10 cellular contexts compared by ENCODE assay signal in genomic region chr12:118190266-118190665, GRCh38. TPM values are rescaled to one million over a fixed set of nuclear protein-coding genes. Genes with fewer than 3 reads are reported as not detected.
DNase-seq lines count a peak whose midpoint lies in the region; ATAC-seq, FAIRE-seq and TF ChIP-seq lines count a peak whose summit lies in the region.
"Had no signal": no experiment of that assay in that cellular context is flagged by ENCODE, and none has a peak within 500 bp of the region (broad histone marks: within the 10 kb centered on the region; RNA-seq: fewer than 3 reads in every experiment).

No MANE protein-coding gene starts in this region.

- no peak overlapping the region for H3K4me3 ChIP-seq in endothelial cell of umbilical vein (replicated peaks in 1 of 3; ENCODE audit: insufficient read depth in 1 of 3, low read depth in 1 of 3, low read length in 3 of 3)
- H3K4me3 ChIP-seq in muscle layer of colon (ENCODE audit: low read depth in 1 of 2, low read length in 2 of 2): peak overlapping the region; percentile 12 to 66
- H3K4me3 ChIP-seq in aorta (ENCODE audit: low read length in 2 of 2): peak overlapping the region; percentile 39 to 98

- DNase-seq in Right ventricle myocardium inferior (ENCODE audit: missing footprints): no peak
- no peak for DNase-seq in cardiac septum (ENCODE audit: low spot score)
- DNase-seq in endothelial cell of umbilical vein (ENCODE audit: low read depth, low spot score): peak; percentile 26
- DNase-seq in aorta: no peak
- no peak for DNase-seq in NK-92 (lab: John Stamatoyannopoulos, UW; ENCODE audit: unreplicated experiment)
- DNase-seq: activated CD4-positive, alpha-beta T cell treated with anti-CD3 and anti-CD28 coated beads for 1 hour had no signal

- peak overlapping the region; percentile 77 for H3K4me2 ChIP-seq in endothelial cell of umbilical vein (ENCODE audit: insufficient read depth, low read length)

- dilution Hi-C loops in endothelial cell of umbilical vein (cut with MboI; ENCODE audit: extremely low pct_ligation_motif_present, low sequenced_read_pairs): no loop called here

- no peaks in the 10 kb centered on the region for H3K9me3 ChIP-seq in endothelial cell of umbilical vein (replicated peaks; ENCODE audit: control insufficient read depth, insufficient read depth, low read length)
- no peaks in the 10 kb centered on the region for H3K9me3 ChIP-seq in muscle layer of colon (ENCODE audit: low read length)
- no peaks in the 10 kb centered on the region for H3K9me3 ChIP-seq in aorta (ENCODE audit: control insufficient read depth, low read length)

- H3K4me1 ChIP-seq in endothelial cell of umbilical vein (ENCODE audit: control insufficient read depth, extremely low read depth, insufficient read depth, low read length) (peaks cover 23% of the 10 kb centered on the region), muscle layer of colon (ENCODE audit: insufficient read depth, low read length) (peaks cover 18% of the 10 kb centered on the region), aorta (ENCODE audit: control insufficient read depth in 1 of 2, insufficient read depth in 2 of 2, low read length in 2 of 2) (peaks cover 0 to 3% of the 10 kb centered on the region in 2 donors)

- no peak for TF ChIP-seq POLR2A in endothelial cell of umbilical vein (IDR thresholded peaks at IDR 0.05; ENCODE audit: low read depth, low read length)

- H3K9me1 ChIP-seq in endothelial cell of umbilical vein (replicated peaks; ENCODE audit: control insufficient read depth, extremely low read depth, insufficient read depth, low read length): no peaks in the 10 kb centered on the region

- CTCF ChIA-PET in endothelial cell of umbilical vein (lab: Charles Lee): interaction anchor here (1.4 kb wide), 1 partner anchor 186 kb away, joined by 6 read pairs; the partner anchor contains the start of gene SUDS3

- no peaks in the 10 kb centered on the region for H3K79me2 ChIP-seq in endothelial cell of umbilical vein (ENCODE audit: control insufficient read depth, insufficient read depth, low read length)

- H3K27ac ChIP-seq in endothelial cell of umbilical vein (ENCODE audit: insufficient read depth, low read depth, low read length) (peak overlapping the region; percentile 64), muscle layer of colon (ENCODE audit: low read depth, low read length) (peak overlapping the region; percentile 80), aorta (ENCODE audit: low read depth in 1 of 2, low read length in 2 of 2) (peak overlapping the region; percentile 57 to 88)
- H3K27ac ChIP-seq: C4-2B had no signal

- H3K27me3 ChIP-seq in endothelial cell of umbilical vein (ENCODE audit: control insufficient read depth in 2 of 2, insufficient read depth in 2 of 2, low read length in 2 of 2): no peaks in the 10 kb centered on the region
- no peaks in the 10 kb centered on the region for H3K27me3 ChIP-seq in muscle layer of colon (ENCODE audit: control insufficient read depth in 1 of 2, insufficient read depth in 2 of 2, low read length in 2 of 2)
- H3K27me3 ChIP-seq in aorta (ENCODE audit: control insufficient read depth in 1 of 2, insufficient read depth in 2 of 2, low read length in 1 of 2): no peaks in the 10 kb centered on the region

- H3K9ac ChIP-seq in endothelial cell of umbilical vein (replicated peaks; ENCODE audit: extremely low read depth, insufficient read depth, low read length) (peak overlapping the region; percentile 57), muscle layer of colon (ENCODE audit: low read length) (peak overlapping the region; percentile 43)

- no TSS peak for BruUV-seq in endothelial cell of umbilical vein (replicated peaks; lab: Mats Ljungman, UMichigan)

- no peaks in the 10 kb centered on the region for H4K20me1 ChIP-seq in endothelial cell of umbilical vein (replicated peaks; ENCODE audit: control insufficient read depth, extremely low read depth, insufficient read depth, low read length)

- peak; percentile 53 for ATAC-seq in Right ventricle myocardium inferior
- ATAC-seq in aorta (ENCODE audit: low FRiP score): peak; percentile 66
- no peak for ATAC-seq in HG02642 (IDR thresholded peaks at IDR 0.05; ENCODE audit: poor library complexity, unreplicated experiment)
- no peak for ATAC-seq in GM19035 (IDR thresholded peaks at IDR 0.05; ENCODE audit: unreplicated experiment)

- no peaks in the 10 kb centered on the region for H3K36me3 ChIP-seq in endothelial cell of umbilical vein (ENCODE audit: control insufficient read depth in 2 of 2, extremely low read depth in 1 of 2, insufficient read depth in 2 of 2, low read length in 2 of 2)
- peaks cover 16% of the 10 kb centered on the region for H3K36me3 ChIP-seq in muscle layer of colon (ENCODE audit: insufficient read depth, low read length)
- no peaks in the 10 kb centered on the region for H3K36me3 ChIP-seq in aorta (ENCODE audit: control insufficient read depth in 1 of 2, insufficient read depth in 2 of 2, low read length in 1 of 2)

- FAIRE-seq in endothelial cell of umbilical vein (lab: Jason Lieb, UNC): peak; percentile 8

- POLR2A ChIA-PET in endothelial cell of umbilical vein (lab: Charles Lee): no interaction called here

- peak overlapping the region; percentile 78 for H2AFZ ChIP-seq in endothelial cell of umbilical vein (ENCODE audit: low read depth, low read length)

- WGBS in aorta, 2 donors: 5 to 6% methylated on average over 11 of the region's 11 CpGs

- intact Hi-C loops in Right ventricle myocardium inferior (cut with DNase I): no loop called here
- intact Hi-C loops in cardiac septum (cut with DNase I): no loop called here
- intact Hi-C loops in endothelial cell of umbilical vein (cut with micrococcal nuclease): no loop called here
- intact Hi-C loops in aorta (cut with DNase I): no loop called here

- no peak for TF ChIP-seq CTCF in endothelial cell of umbilical vein (IDR thresholded peaks at IDR 0.05; ENCODE audit: extremely low read depth in 1 of 2, insufficient read depth in 1 of 2, low read depth in 1 of 2, low read length in 2 of 2)

TF ChIP-seq in endothelial cell of umbilical vein, 7 proteins besides CTCF, POLR2A, EP300 and RAD21:
- no peak for TF ChIP-seq MYC (IDR thresholded peaks at IDR 0.05; ENCODE audit: low read depth, low read length)
- no peak for TF ChIP-seq EZH2 (IDR thresholded peaks at IDR 0.05; ENCODE audit: borderline replicate concordance, low read depth, low read length, severe bottlenecking)
- TF ChIP-seq, protein P1, sequence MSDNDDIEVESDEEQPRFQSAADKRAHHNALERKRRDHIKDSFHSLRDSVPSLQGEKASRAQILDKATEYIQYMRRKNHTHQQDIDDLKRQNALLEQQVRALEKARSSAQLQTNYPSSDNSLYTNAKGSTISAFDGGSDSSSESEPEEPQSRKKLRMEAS (IDR thresholded peaks at IDR 0.05; ENCODE audit: insufficient read depth, insufficient read length): no peak
- no peak for TF ChIP-seq FOS (IDR thresholded peaks at IDR 0.05; ENCODE audit: borderline replicate concordance, insufficient read depth, low read length)
- no peak for TF ChIP-seq GATA2 (IDR thresholded peaks at IDR 0.05; ENCODE audit: insufficient read depth, insufficient read length, low read depth, low read length)
- no peak for TF ChIP-seq POLR2AphosphoS5 (IDR thresholded peaks at IDR 0.05; ENCODE audit: insufficient read depth, low read depth, low read length)
- no peak for TF ChIP-seq JUN (IDR thresholded peaks at IDR 0.05; ENCODE audit: borderline replicate concordance, insufficient read depth, insufficient read length, low read depth)
TF ChIP-seq in endothelial cell of umbilical vein: peak in this region for 0.

RNA-seq across cellular contexts. Expression of gene PEBP1, which starts 54.3 kb away (rescaled TPM):
- total RNA-seq in Right ventricle myocardium inferior (459 TPM), cardiac septum (344 TPM), endothelial cell of umbilical vein (146 and 185 TPM in 2 replicates), aorta (100 to 1,000 TPM; 122 to 155 TPM)
- polyA plus RNA-seq in endothelial cell of umbilical vein (236 and 261 TPM in 2 replicates), aorta (100 to 1,000 TPM; 274 to 532 TPM)
- 147 and 185 TPM in 2 replicates for polyA plus RNA-seq in endothelial cell of umbilical vein (2011; cell fraction: cytosol; rRNA removed)
- 69.6 and 80.2 TPM in 2 replicates for polyA plus RNA-seq in endothelial cell of umbilical vein (2011; cell fraction: nucleus; rRNA removed)
- polyA plus RNA-seq in endothelial cell of umbilical vein (2012): 191 and 195 TPM in 2 replicates
- polyA minus RNA-seq in endothelial cell of umbilical vein: 101 and 102 TPM in 2 replicates
- polyA minus RNA-seq in endothelial cell of umbilical vein (2011; cell fraction: cytosol; rRNA and poly(A)+ RNA removed): 108 TPM
- polyA minus RNA-seq in endothelial cell of umbilical vein (2011; cell fraction: nucleus; rRNA and poly(A)+ RNA removed): 14.6 and 16.9 TPM in 2 replicates

Comparison
In these comparisons a context has a peak if more than half of its experiments do, and no peak if none do; other contexts are left out.
1. ATAC-seq: peak in Right ventricle myocardium inferior (single experiment) and aorta (single experiment); none in HG02642 (single experiment) and GM19035 (single experiment).
2. H3K4me3 ChIP-seq: peak in muscle layer of colon (2 of 2) and aorta (2 of 2); none in endothelial cell of umbilical vein (0 of 3).
3. Peak in every context shown above with its lines, with median percentiles within 50 percentile points of each other: H3K27ac ChIP-seq.